Comparison of ENCODE assay signal across 22 cellular contexts in genomic region chr13:105168295-105168694, GRCh38.
DNase-seq lines count a peak whose midpoint lies in the region; ATAC-seq, FAIRE-seq and TF ChIP-seq lines count a peak whose summit lies in the region.
"Had no signal": no experiment of that assay in that cellular context is flagged by ENCODE, and none has a peak within 500 bp of the region (broad histone marks: within the 10 kb centered on the region; RNA-seq: fewer than 3 reads in every experiment).

No MANE protein-coding gene starts in this region.

- H3K4me3 ChIP-seq in neural cell (ENCODE audit: low read length), result peak overlapping the region; percentile 20
- H3K4me3 ChIP-seq: A549; BLaER1 treated with 17β-estradiol and CSF1 and Interleukin-3, amounts not matched to agents 10 nM and 100 nM had no signal

- no peaks in the 10 kb centered on the region for H4K20me1 ChIP-seq in neural cell (ENCODE audit: insufficient read depth)
- H4K20me1 ChIP-seq: BLaER1 treated with 17β-estradiol and CSF1 and Interleukin-3, amounts not matched to agents 10 nM and 100 nM had no signal

- no peaks in the 10 kb centered on the region for H3K27me3 ChIP-seq in neural cell (ENCODE audit: insufficient read depth, low read depth, low read length)
- H3K27me3 ChIP-seq: BLaER1 treated with 17β-estradiol and CSF1 and Interleukin-3, amounts not matched to agents 10 nM and 100 nM had no signal

- no peaks in the 10 kb centered on the region for H3K36me3 ChIP-seq in neural cell (ENCODE audit: insufficient read depth, low read length)
- H3K36me3 ChIP-seq: BLaER1 treated with 17β-estradiol and CSF1 and Interleukin-3, amounts not matched to agents 10 nM and 100 nM had no signal

- H3F3A ChIP-seq in neural cell (ENCODE audit: insufficient read depth, low read length, poor library complexity, severe bottlenecking), result no peaks in the 10 kb centered on the region

- TF ChIP-seq CTCF in D721Med (IDR thresholded peaks at IDR 0.05; ENCODE audit: insufficient read depth, missing control alignments) (no peak), neural cell (IDR thresholded peaks at IDR 0.05; ENCODE audit: poor library complexity, severe bottlenecking) (no peak)

- H3K79me2 ChIP-seq in neural cell (replicated peaks; ENCODE audit: insufficient read depth, low read length), result no peaks in the 10 kb centered on the region

- no peak overlapping the region for H2AFZ ChIP-seq in neural cell (ENCODE audit: low read depth, low read length)

- no peaks in the 10 kb centered on the region for H3K9me2 ChIP-seq in neural cell (ENCODE audit: insufficient read depth, low read length)

- H3K9me3 ChIP-seq in neural cell (ENCODE audit: low read length), result no peaks in the 10 kb centered on the region
- H3K9me3 ChIP-seq: A549, Caco-2 had no signal

- TF ChIP-seq EP300 in neural cell (conservative IDR thresholded peaks at IDR 0.05; ENCODE audit: poor library complexity, severe bottlenecking), result peak; percentile 82

- no peak overlapping the region for H3K9ac ChIP-seq in neural cell (ENCODE audit: low read length)
- H3K9ac ChIP-seq: BLaER1 treated with 17β-estradiol and CSF1 and Interleukin-3, amounts not matched to agents 10 nM and 100 nM had no signal

- no peak for TF ChIP-seq RAD21 in neural cell (conservative IDR thresholded peaks at IDR 0.05)

- DNase-seq in D721Med (ENCODE audit: insufficient read length, low spot score) (no peak), NCI-H82 treated with DMSO at 0.1 percent for 48 hours (lab: John Stamatoyannopoulos, UW; ENCODE audit: unreplicated experiment) (peak; percentile 88), DMS53 treated with DMSO at 0.1 percent for 48 hours (lab: John Stamatoyannopoulos, UW; ENCODE audit: unreplicated experiment) (no peak)
- DNase-seq: AML-193; Caco-2; Calu3; CD4-positive, alpha-beta T cell; CD8-positive, alpha-beta T cell; DMS 273 treated with DMSO at 0.1 percent for 48 hours; DMS153; DMS53; DMS79 treated with DMSO at 0.1 percent for 48 hours; GF-D8 had no signal

- H3K4me2 ChIP-seq in neural cell (ENCODE audit: low read length), result no peak overlapping the region
- H3K4me2 ChIP-seq: A549; BLaER1 treated with 17β-estradiol and CSF1 and Interleukin-3, amounts not matched to agents 10 nM and 100 nM had no signal

- no peak for ATAC-seq in GM21381 (IDR thresholded peaks at IDR 0.05; ENCODE audit: unreplicated experiment)
- ATAC-seq: A549; CD8-positive, alpha-beta T cell had no signal

- H3K27ac ChIP-seq in neural cell (ENCODE audit: low read length), result peak overlapping the region; percentile 52
- H3K27ac ChIP-seq: 22Rv1; A549; BLaER1 treated with 17β-estradiol and CSF1 and Interleukin-3, amounts not matched to agents 10 nM and 100 nM; C4-2B had no signal

- peak; percentile 64 for FAIRE-seq in D721Med (lab: Jason Lieb, UNC)
- FAIRE-seq: A549, G401.6, GM12891, GM19239 had no signal

TF ChIP-seq in neural cell, 6 proteins besides CTCF, POLR2A, EP300 and RAD21:
- TF ChIP-seq EZH2 (IDR thresholded peaks at IDR 0.05; ENCODE audit: borderline replicate concordance, insufficient read depth, low read length, poor library complexity, severe bottlenecking), result no peak
- peak; percentile 16 for TF ChIP-seq SMC3 (conservative IDR thresholded peaks at IDR 0.05; ENCODE audit: poor library complexity)
- peak; percentile 90 for TF ChIP-seq REST (IDR thresholded peaks at IDR 0.05; ENCODE audit: borderline replicate concordance)
- no peak for TF ChIP-seq MXI1 (conservative IDR thresholded peaks at IDR 0.05; ENCODE audit: poor library complexity, severe bottlenecking)
- TF ChIP-seq POLR2AphosphoS5 (IDR thresholded peaks at IDR 0.05), result peak; percentile 65
- TF ChIP-seq TAF1 (IDR thresholded peaks at IDR 0.05; ENCODE audit: low read depth), result no peak
